ENCODE assay signal across 8 cellular contexts in the genomic region with DNA sequence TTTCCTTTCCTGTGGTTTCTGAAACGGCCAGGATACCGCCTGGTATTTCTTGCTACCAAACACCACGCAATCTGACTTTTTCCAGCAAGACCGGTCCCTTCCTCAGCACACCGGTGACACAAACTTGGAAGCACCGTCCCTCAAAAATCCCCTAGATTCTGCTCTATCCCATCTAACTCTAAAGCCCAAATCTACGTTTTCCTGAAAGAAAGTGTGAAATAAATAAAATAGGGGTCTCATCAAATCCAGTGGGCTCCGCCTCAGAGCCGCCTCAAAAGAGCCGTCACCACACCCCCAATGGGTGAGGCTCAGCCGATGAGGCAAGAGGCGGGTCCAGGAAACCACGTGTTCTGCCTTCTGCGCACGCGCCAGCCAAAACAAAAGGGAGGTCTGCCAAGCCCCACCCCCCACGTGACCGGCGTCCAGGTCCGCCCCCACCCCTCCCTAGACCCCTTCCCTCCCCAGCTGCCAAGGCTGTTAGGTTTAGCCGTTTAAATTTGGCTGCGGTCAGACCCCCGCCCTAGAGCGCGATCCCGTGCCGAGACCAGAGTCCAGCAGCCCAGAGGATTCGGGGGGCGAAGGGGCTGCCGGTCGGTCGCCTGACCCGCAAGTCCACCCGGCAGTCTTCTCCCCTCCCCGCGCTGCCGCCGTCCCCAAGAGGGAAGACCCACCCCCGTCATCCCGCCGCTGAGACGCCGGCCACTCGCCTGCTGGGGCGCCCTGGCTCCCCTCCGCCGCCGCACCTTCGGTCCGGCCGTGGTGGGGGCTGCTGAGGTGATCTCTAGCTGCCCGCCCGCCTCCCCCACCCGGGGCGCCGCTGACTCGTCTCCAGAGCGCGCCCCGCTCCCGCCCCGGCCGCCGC. TPM values are rescaled to one million over a fixed set of nuclear protein-coding genes. Genes with fewer than 3 reads are reported as not detected.
A peak's percentile ranks its signal among the peaks of the same experiment; 100 is the strongest.
DNase-seq lines count a peak whose midpoint lies in the region; ATAC-seq, FAIRE-seq and TF ChIP-seq lines count a peak whose summit lies in the region.

No MANE protein-coding gene starts in this region.

- peak; percentile 70 for ATAC-seq in GM21526 (IDR thresholded peaks at IDR 0.05; ENCODE audit: low FRiP score, unreplicated experiment)

- no peaks in the 10 kb centered on the region for H3K9me1 ChIP-seq in endothelial cell of umbilical vein (replicated peaks; ENCODE audit: control insufficient read depth, extremely low read depth, insufficient read depth, low read length)

- TF ChIP-seq CTCF in OCI-LY1 (IDR thresholded peaks at IDR 0.05; ENCODE audit: low read length): no peak
- TF ChIP-seq CTCF in endothelial cell of umbilical vein (IDR thresholded peaks at IDR 0.05; ENCODE audit: extremely low read depth in 1 of 2, insufficient read depth in 1 of 2, low read depth in 1 of 2, low read length in 2 of 2): peak in 1 of 2 donors; percentile 6

- peak; percentile 97 for DNase-seq in DMS 273 (lab: John Stamatoyannopoulos, UW; ENCODE audit: unreplicated experiment)
- peak; percentile 81 for DNase-seq in HuH-7 (ENCODE audit: low spot score)
- DNase-seq in activated T-cell treated with anti-CD3 and anti-CD28 coated beads for 24 hours (ENCODE audit: low read depth): peak; percentile 95
- DNase-seq in endothelial cell of umbilical vein (ENCODE audit: low read depth, low spot score): peak; percentile 97
- DNase-seq in midbrain (lab: John Stamatoyannopoulos, UW): peak; percentile 97
- peak; percentile 93 to 94 for DNase-seq in stimulated activated CD8-positive, alpha-beta memory T cell treated with anti-CD3 and anti-CD28 coated beads, Interleukin-15, amount 100 ng/mL, for 48 hours (ENCODE audit: low read depth in 2 of 2)

- intact Hi-C loops in endothelial cell of umbilical vein (cut with micrococcal nuclease): loop anchor here (1.0 to 10.0 kb wide), 9 partner anchors 25 to 1916 kb away; a partner anchor contains a TSS

- H3K4me2 ChIP-seq in OCI-LY1 (ENCODE audit: low read length) (peak overlapping the region; percentile 95), endothelial cell of umbilical vein (ENCODE audit: insufficient read depth, low read length) (peak overlapping the region; percentile 99)

- no peaks in the 10 kb centered on the region for H3K9me2 ChIP-seq in OCI-LY1 (ENCODE audit: low read depth, low read length)

- H3K27me3 ChIP-seq in OCI-LY1 (ENCODE audit: insufficient read depth, low read length) (no peaks in the 10 kb centered on the region), endothelial cell of umbilical vein (ENCODE audit: control insufficient read depth in 2 of 2, insufficient read depth in 2 of 2, low read length in 2 of 2) (no peaks in the 10 kb centered on the region)

- no TSS peak for BruUV-seq in endothelial cell of umbilical vein (replicated peaks; lab: Mats Ljungman, UMichigan)

- H3K4me3 ChIP-seq in OCI-LY1 (ENCODE audit: low read depth, low read length, poor library complexity, severe bottlenecking) (peak overlapping the region; percentile 85), endothelial cell of umbilical vein (replicated peaks in 1 of 3; ENCODE audit: insufficient read depth in 1 of 3, low read depth in 1 of 3, low read length in 3 of 3) (peak overlapping the region; percentile 83 to 96 (median 92))

- POLR2A ChIA-PET in endothelial cell of umbilical vein (lab: Charles Lee): interaction anchor here (0.6 to 0.7 kb wide), 4 partner anchors 8 to 748 kb away, joined by 3 read pairs; no protein-coding TSS in a partner anchor

- H3K27ac ChIP-seq in OCI-LY1 (ENCODE audit: low read depth, low read length, poor library complexity, severe bottlenecking) (peak overlapping the region; percentile 93), endothelial cell of umbilical vein (ENCODE audit: insufficient read depth, low read depth, low read length) (peak overlapping the region; percentile 87)

- CTCF ChIA-PET in endothelial cell of umbilical vein (lab: Charles Lee): interaction anchor here (1.0 to 1.8 kb wide), 3 partner anchors 24 to 98 kb away, joined by 5 to 6 read pairs (median 5); no protein-coding TSS in a partner anchor

- H3K9ac ChIP-seq in OCI-LY1 (ENCODE audit: low read length) (peak overlapping the region; percentile 98), endothelial cell of umbilical vein (replicated peaks; ENCODE audit: extremely low read depth, insufficient read depth, low read length) (peak overlapping the region; percentile 96)

- dilution Hi-C loops in endothelial cell of umbilical vein (cut with MboI; ENCODE audit: extremely low pct_ligation_motif_present, low sequenced_read_pairs): no loop called here

- TF ChIP-seq POLR2A in endothelial cell of umbilical vein (IDR thresholded peaks at IDR 0.05; ENCODE audit: low read depth, low read length): peak; percentile 67

- peak; percentile 82 for FAIRE-seq in endothelial cell of umbilical vein (lab: Jason Lieb, UNC)

- no peaks in the 10 kb centered on the region for H3F3A ChIP-seq in OCI-LY1 (ENCODE audit: insufficient read depth, low read length)

- H2AFZ ChIP-seq in OCI-LY1 (ENCODE audit: low read length) (no peak overlapping the region), endothelial cell of umbilical vein (ENCODE audit: low read depth, low read length) (peak overlapping the region; percentile 85)

- H3K4me1 ChIP-seq in OCI-LY1 (ENCODE audit: insufficient read depth, low read length, severe bottlenecking) (peaks cover 45% of the 10 kb centered on the region), endothelial cell of umbilical vein (ENCODE audit: control insufficient read depth, extremely low read depth, insufficient read depth, low read length) (peaks cover 12% of the 10 kb centered on the region)

- H3K9me3 ChIP-seq in OCI-LY1 (ENCODE audit: low read length) (no peaks in the 10 kb centered on the region), endothelial cell of umbilical vein (replicated peaks; ENCODE audit: control insufficient read depth, insufficient read depth, low read length) (no peaks in the 10 kb centered on the region)

- H4K20me1 ChIP-seq in OCI-LY1 (ENCODE audit: insufficient read depth, low read length) (no peaks in the 10 kb centered on the region), endothelial cell of umbilical vein (replicated peaks; ENCODE audit: control insufficient read depth, extremely low read depth, insufficient read depth, low read length) (no peaks in the 10 kb centered on the region)

- no peaks in the 10 kb centered on the region for H3K36me3 ChIP-seq in OCI-LY1 (ENCODE audit: insufficient read depth, low read length)
- no peaks in the 10 kb centered on the region for H3K36me3 ChIP-seq in endothelial cell of umbilical vein (ENCODE audit: control insufficient read depth in 2 of 2, extremely low read depth in 1 of 2, insufficient read depth in 2 of 2, low read length in 2 of 2)

- peaks cover 52% of the 10 kb centered on the region for H3K79me2 ChIP-seq in OCI-LY1 (ENCODE audit: insufficient read depth, low read length)
- H3K79me2 ChIP-seq in endothelial cell of umbilical vein (ENCODE audit: control insufficient read depth, insufficient read depth, low read length): peaks cover 25% of the 10 kb centered on the region

TF ChIP-seq in endothelial cell of umbilical vein, 7 proteins besides CTCF, POLR2A, EP300 and RAD21:
- TF ChIP-seq EZH2 (IDR thresholded peaks at IDR 0.05; ENCODE audit: borderline replicate concordance, low read depth, low read length, severe bottlenecking): no peak
- TF ChIP-seq, protein P1, sequence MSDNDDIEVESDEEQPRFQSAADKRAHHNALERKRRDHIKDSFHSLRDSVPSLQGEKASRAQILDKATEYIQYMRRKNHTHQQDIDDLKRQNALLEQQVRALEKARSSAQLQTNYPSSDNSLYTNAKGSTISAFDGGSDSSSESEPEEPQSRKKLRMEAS (IDR thresholded peaks at IDR 0.05; ENCODE audit: insufficient read depth, insufficient read length): peak; percentile 100

RNA-seq across cellular contexts. Expression of a gene that starts 0.5 kb away (rescaled TPM):
- 13.4 and 14.0 TPM in 2 replicates for total RNA-seq in endothelial cell of umbilical vein
- 2.7 and 4.3 TPM in 2 replicates for polyA plus RNA-seq in endothelial cell of umbilical vein
- polyA plus RNA-seq in endothelial cell of umbilical vein (2011; cell fraction: cytosol; rRNA removed): 6.7 and 6.9 TPM in 2 replicates
- 17.3 and 20.3 TPM in 2 replicates for polyA plus RNA-seq in endothelial cell of umbilical vein (2011; cell fraction: nucleus; rRNA removed)
- polyA plus RNA-seq in endothelial cell of umbilical vein (2012): 4.3 and 6.3 TPM in 2 replicates
- polyA minus RNA-seq in endothelial cell of umbilical vein: 15.5 and 15.8 TPM in 2 replicates
- 9.1 TPM for polyA minus RNA-seq in endothelial cell of umbilical vein (2011; cell fraction: cytosol; rRNA and poly(A)+ RNA removed)
- 30.0 and 48.8 TPM in 2 replicates for polyA minus RNA-seq in endothelial cell of umbilical vein (2011; cell fraction: nucleus; rRNA and poly(A)+ RNA removed)

RNA-seq across cellular contexts. Expression of a gene that starts 54.6 kb away (rescaled TPM):
- not detected in 2 replicates for total RNA-seq in endothelial cell of umbilical vein
- not detected in 2 replicates for polyA plus RNA-seq in endothelial cell of umbilical vein
- polyA plus RNA-seq in endothelial cell of umbilical vein (2011; cell fraction: cytosol; rRNA removed): not detected in 2 replicates
- not detected in 2 replicates for polyA plus RNA-seq in endothelial cell of umbilical vein (2011; cell fraction: nucleus; rRNA removed)
- not detected in 2 replicates for polyA plus RNA-seq in endothelial cell of umbilical vein (2012)
- not detected in 2 replicates for polyA minus RNA-seq in endothelial cell of umbilical vein
- polyA minus RNA-seq in endothelial cell of umbilical vein (2011; cell fraction: cytosol; rRNA and poly(A)+ RNA removed): not detected
- polyA minus RNA-seq in endothelial cell of umbilical vein (2011; cell fraction: nucleus; rRNA and poly(A)+ RNA removed): not detected in 2 replicates

Comparison
In these comparisons a context has a peak if more than half of its experiments do, and no peak if none do; other contexts are left out.
1. Peak in every context shown above with its lines: DNase-seq, ATAC-seq, H3K4me3 ChIP-seq and H3K27ac ChIP-seq.